18 cellular contexts compared by ENCODE assay signal in genomic region chr13:68439821-68440220, GRCh38.
DNase-seq lines count a peak whose midpoint lies in the region; ATAC-seq and TF ChIP-seq lines count a peak whose summit lies in the region.
"Had no signal": no experiment of that assay in that cellular context is flagged by ENCODE, and none has a peak within 500 bp of the region (broad histone marks: within the 10 kb centered on the region; RNA-seq: fewer than 3 reads in every experiment).

No MANE protein-coding gene starts in this region.

- no peak overlapping the region for H3K9ac ChIP-seq in endodermal cell (ENCODE audit: extremely low read depth, low read length, poor library complexity, severe bottlenecking)

- TF ChIP-seq CTCF in RWPE2 (IDR thresholded peaks at IDR 0.05; ENCODE audit: poor library complexity, severe bottlenecking) (no peak), endodermal cell (conservative IDR thresholded peaks at IDR 0.05) (no peak), right atrium auricular region (IDR thresholded peaks at IDR 0.05) (no peak)

- DNase-seq in Caki2 (ENCODE audit: low read depth), result peak; percentile 4
- DNase-seq in RWPE2 (ENCODE audit: low spot score), result no peak
- DNase-seq in fibroblast of peridontal ligament (ENCODE audit: extremely low read depth), result peak; percentile 8
- no peak for DNase-seq in endodermal cell
- DNase-seq in T-helper 17 cell, result no peak
- DNase-seq in right atrium auricular region (ENCODE audit: low spot score), result no peak
- DNase-seq: activated T-cell treated with anti-CD3 and anti-CD28 coated beads, Interleukin-2, amount 50 U/mL, for 4 hours; AML-193; DND-41; heart right ventricle; NCI-H187 treated with DMSO at 0.1 percent for 48 hours; right lobe of liver; stomach; T-cell had no signal

- H3K27me3 Mint-ChIP-seq in endodermal cell (ENCODE audit: insufficient read depth) (no peaks in the 10 kb centered on the region), T-helper 17 cell (no peaks in the 10 kb centered on the region)
- H3K27me3 Mint-ChIP-seq: brain, T-cell had no signal

- in situ Hi-C loops in Caki2 (cut with HindIII; ENCODE audit: low pct_unique_long_range_greater_than_20kb, low sequenced_read_pairs), result no loop called here

- H3K4me3 Mint-ChIP-seq in endodermal cell (no peak overlapping the region), T-helper 17 cell (no peak overlapping the region)
- H3K4me3 Mint-ChIP-seq: activated T-cell treated with anti-CD3 and anti-CD28 coated beads, Interleukin-2, amount 50 U/mL, for 4 hours; brain; nephron; T-cell had no signal

- no peaks in the 10 kb centered on the region for H3K4me1 Mint-ChIP-seq in endodermal cell
- H3K4me1 Mint-ChIP-seq in T-helper 17 cell, result no peaks in the 10 kb centered on the region
- H3K4me1 Mint-ChIP-seq: brain, nephron, T-cell had no signal

- H3K36me3 ChIP-seq in RWPE2 (ENCODE audit: low read depth), result no peaks in the 10 kb centered on the region
- H3K36me3 ChIP-seq in endodermal cell (ENCODE audit: control insufficient read depth, insufficient read depth, low read length), result no peaks in the 10 kb centered on the region
- no peaks in the 10 kb centered on the region for H3K36me3 ChIP-seq in right atrium auricular region
- H3K36me3 ChIP-seq: heart right ventricle, right lobe of liver, stomach had no signal

- H3K4me3 ChIP-seq in RWPE2 (ENCODE audit: severe bottlenecking) (no peak overlapping the region), endodermal cell (ENCODE audit: low read length) (no peak overlapping the region), right atrium auricular region (no peak overlapping the region)
- H3K4me3 ChIP-seq: heart right ventricle, right lobe of liver, stomach had no signal

- no peaks in the 10 kb centered on the region for H3K4me1 ChIP-seq in RWPE2 (ENCODE audit: insufficient read depth, poor library complexity, severe bottlenecking)
- no peaks in the 10 kb centered on the region for H3K4me1 ChIP-seq in endodermal cell (ENCODE audit: control insufficient read depth, insufficient read depth, low read length)
- H3K4me1 ChIP-seq in right atrium auricular region, result no peaks in the 10 kb centered on the region
- H3K4me1 ChIP-seq: heart right ventricle, right lobe of liver, stomach had no signal

- no peak overlapping the region for H3K27ac ChIP-seq in RWPE2 (ENCODE audit: poor library complexity, severe bottlenecking)
- no peak overlapping the region for H3K27ac ChIP-seq in endodermal cell (ENCODE audit: low read depth, low read length)
- no peak overlapping the region for H3K27ac ChIP-seq in right atrium auricular region
- H3K27ac ChIP-seq: heart right ventricle, right lobe of liver, stomach had no signal

- H3K27ac Mint-ChIP-seq in endodermal cell (no peak overlapping the region), T-helper 17 cell (no peak overlapping the region)
- H3K27ac Mint-ChIP-seq: brain, nephron, T-cell had no signal

- H3K27me3 ChIP-seq in RWPE2 (ENCODE audit: insufficient read depth, poor library complexity, severe bottlenecking) (no peaks in the 10 kb centered on the region), endodermal cell (ENCODE audit: control insufficient read depth, insufficient read depth, low read length, poor library complexity, severe bottlenecking) (no peaks in the 10 kb centered on the region), right atrium auricular region (no peaks in the 10 kb centered on the region)
- H3K27me3 ChIP-seq: heart right ventricle, right lobe of liver, stomach had no signal

- WGBS in endodermal cell (ENCODE audit: insufficient coverage in 1 of 2, insufficient read length in 1 of 2), 2 experiments, result 100% methylated on average over 1 of the region's 1 CpG; no CpG with 5 or more reads in 1 of the 2 experiments

- ATAC-seq in HG03159 (IDR thresholded peaks at IDR 0.05; ENCODE audit: unreplicated experiment) (peak; percentile 58), RWPE2 (ENCODE audit: low read depth) (peak; percentile 53; the same call in 2 of the 3 replicates), T-helper 17 cell (no peak), HG02798 (IDR thresholded peaks at IDR 0.05; ENCODE audit: poor library complexity, unreplicated experiment) (no peak)
- ATAC-seq: activated T-cell treated with anti-CD3 and anti-CD28 coated beads, Interleukin-2, amount 50 U/mL, for 4 hours; heart right ventricle; right lobe of liver; T-cell had no signal

- H3K9me3 Mint-ChIP-seq in endodermal cell, result no peaks in the 10 kb centered on the region
- H3K9me3 Mint-ChIP-seq: nephron had no signal

- H3K36me3 Mint-ChIP-seq in endodermal cell (ENCODE audit: low read depth) (no peaks in the 10 kb centered on the region), T-helper 17 cell (ENCODE audit: low read depth) (no peaks in the 10 kb centered on the region)
- H3K36me3 Mint-ChIP-seq: brain, T-cell had no signal

- H3K9me3 ChIP-seq in RWPE2 (ENCODE audit: severe bottlenecking) (no peaks in the 10 kb centered on the region), endodermal cell (ENCODE audit: control insufficient read depth, low read length) (no peaks in the 10 kb centered on the region), T-helper 17 cell (ENCODE audit: control insufficient read depth, low read length, poor library complexity, severe bottlenecking) (no peaks in the 10 kb centered on the region), right atrium auricular region (no peaks in the 10 kb centered on the region)
- H3K9me3 ChIP-seq: right lobe of liver had no signal

Comparison
In these comparisons a context has a peak if more than half of its experiments do, and no peak if none do; other contexts are left out.
1. DNase-seq: peak in Caki2 (single experiment) and fibroblast of peridontal ligament (single experiment); none in RWPE2 (single experiment), endodermal cell (single experiment), T-helper 17 cell (0 of 3) and right atrium auricular region (single experiment).
2. ATAC-seq: peak in HG03159 (single experiment) and RWPE2 (single experiment); none in T-helper 17 cell (single experiment) and HG02798 (single experiment).